In the genomic region with DNA sequence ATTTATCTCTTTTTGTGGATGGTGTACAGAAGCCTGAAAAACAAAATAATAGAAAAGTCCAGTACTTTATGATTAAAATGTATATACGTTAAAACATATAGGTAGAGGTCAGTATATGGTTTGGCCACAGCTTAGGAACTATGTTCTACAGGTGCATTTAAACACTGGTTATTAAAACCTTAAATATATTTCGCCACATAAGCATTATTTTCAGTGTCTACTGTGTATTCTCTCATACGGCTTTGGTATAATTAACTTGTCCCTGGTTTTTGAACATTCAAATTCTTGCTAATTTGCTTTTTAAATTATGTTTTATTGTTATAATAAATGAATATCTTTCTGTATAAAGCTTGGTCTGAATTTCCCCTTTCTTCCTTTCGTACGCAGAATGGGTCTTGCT, we compare ENCODE assay signal across 20 cellular contexts.
"Had no signal": no experiment of that assay in that cellular context is flagged by ENCODE, and none has a peak within 500 bp of the region (broad histone marks: within the 10 kb centered on the region; RNA-seq: fewer than 3 reads in every experiment).

No MANE protein-coding gene starts in this region.

- H3K27ac ChIP-seq: coronary artery, gastroesophageal sphincter, sigmoid colon, stomach, thoracic aorta, transverse colon had no signal

- ATAC-seq: gastroesophageal sphincter; left lobe of liver; mucosa of descending colon; naive thymus-derived CD8-positive, alpha-beta T cell had no signal

- H3K4me3 ChIP-seq: coronary artery, gastroesophageal sphincter, mucosa of descending colon, sigmoid colon, skin epidermis, stomach, thoracic aorta, transverse colon had no signal

- H3K4me1 ChIP-seq: sigmoid colon, stomach, transverse colon had no signal

- FAIRE-seq: endothelial cell of umbilical vein had no signal

- H3K27me3 Mint-ChIP-seq: naive thymus-derived CD8-positive, alpha-beta T cell had no signal

- H3K4me1 Mint-ChIP-seq: endodermal cell had no signal

- H3K4me3 Mint-ChIP-seq: endodermal cell; naive thymus-derived CD8-positive, alpha-beta T cell had no signal

- H3K27ac Mint-ChIP-seq: endodermal cell; naive thymus-derived CD8-positive, alpha-beta T cell had no signal

- H3K27me3 ChIP-seq: gastroesophageal sphincter, neutrophil, sigmoid colon, stomach, transverse colon had no signal

- H3K9me3 ChIP-seq: gastroesophageal sphincter, mucosa of descending colon, neutrophil, sigmoid colon, stomach, thoracic aorta, transverse colon had no signal

- DNase-seq: effector CD4-positive, alpha-beta T cell; endodermal cell; glutamatergic neuron; islet precursor cell; mucosa of descending colon; naive thymus-derived CD8-positive, alpha-beta T cell; posterior cingulate gyrus; sigmoid colon; stimulated activated CD4-positive, alpha-beta T cell treated with anti-CD3 and anti-CD28 coated beads, Interleukin-12 subunit alpha, Interleukin-12 subunit beta, amount 100 ng/mL, for 4 hours; stimulated activated naive CD4-positive, alpha-beta T cell; stomach; substantia nigra; transverse colon had no signal
